Comparison of ENCODE assay signal across 8 cellular contexts in genomic region chrX:155086202-155086840, GRCh38. TPM values are rescaled to one million over a fixed set of nuclear protein-coding genes. Genes with fewer than 3 reads are reported as not detected.
A peak's percentile ranks its signal among the peaks of the same experiment; 100 is the strongest.
DNase-seq lines count a peak whose midpoint lies in the region; ATAC-seq, FAIRE-seq and TF ChIP-seq lines count a peak whose summit lies in the region.

No MANE protein-coding gene starts in this region.

- DNase-seq in GM12892 (ENCODE audit: insufficient read length) (no peak), T-helper 9 cell (peak; percentile 29), dorsolateral prefrontal cortex (no peak), NCI-H1930 (lab: John Stamatoyannopoulos, UW) (no peak)
- DNase-seq in naive thymus-derived CD8-positive, alpha-beta T cell, result peak in 8 of 10 donors; percentile 14 to 67 (median 22)

- H3K27ac Mint-ChIP-seq in naive thymus-derived CD8-positive, alpha-beta T cell, result no peak overlapping the region

- H3K36me3 Mint-ChIP-seq in naive thymus-derived CD8-positive, alpha-beta T cell, result peaks cover 0 to 45% (median 0%) of the 10 kb centered on the region in 3 donors

- intact Hi-C loops in dorsolateral prefrontal cortex (cut with DNase I), result no loop called here

- H3K9me3 Mint-ChIP-seq in naive thymus-derived CD8-positive, alpha-beta T cell, result peaks cover 0 to 1% (median 0%) of the 10 kb centered on the region in 9 donors

- peaks cover 0 to 3% (median 1%) of the 10 kb centered on the region in 4 donors for H3K4me1 Mint-ChIP-seq in naive thymus-derived CD8-positive, alpha-beta T cell

- POLR2A ChIA-PET in naive thymus-derived CD8-positive, alpha-beta T cell (lab: Charles Lee), result no interaction called here

- peak; percentile 9 for FAIRE-seq in GM12892 (lab: Jason Lieb, UNC)

- no peak overlapping the region for H3K27ac ChIP-seq in 22Rv1
- H3K27ac ChIP-seq in dorsolateral prefrontal cortex, result no peak overlapping the region

- no peak overlapping the region for H3K4me3 ChIP-seq in dorsolateral prefrontal cortex

- H3K27me3 ChIP-seq in dorsolateral prefrontal cortex, result peaks cover 0 to 31% (median 0%) of the 10 kb centered on the region in 45 donors

- no peak for TF ChIP-seq POLR2A in GM12892 (IDR thresholded peaks at IDR 0.05; ENCODE audit: low read depth, low read length)

- TF ChIP-seq CTCF in 22Rv1 (IDR thresholded peaks at IDR 0.05) (peak; percentile 71), dorsolateral prefrontal cortex (IDR thresholded peaks at IDR 0.05 in 54 of 56, conservative IDR thresholded peaks at IDR 0.05 in 2 of 56; ENCODE audit: low read depth in 1 of 56, partially characterized antibody in 56 of 56) (peak in 53 of 56 donors; percentile 17 to 54 (median 34))

- H3K4me3 Mint-ChIP-seq in naive thymus-derived CD8-positive, alpha-beta T cell, result no peak overlapping the region

- ATAC-seq in naive thymus-derived CD8-positive, alpha-beta T cell, result peak in 1 of 2 donors; percentile 65
- no peak for ATAC-seq in GM18867 (IDR thresholded peaks at IDR 0.05; ENCODE audit: unreplicated experiment)
- no peak for ATAC-seq in HG02981 (IDR thresholded peaks at IDR 0.05; ENCODE audit: unreplicated experiment)

- no peaks in the 10 kb centered on the region for H3K27me3 Mint-ChIP-seq in naive thymus-derived CD8-positive, alpha-beta T cell

RNA-seq across cellular contexts. Expression of gene BRCC3, which starts 15.0 kb away (rescaled TPM):
- polyA plus RNA-seq in GM12892 (2012; ENCODE audit: missing spikeins), result 26.1 TPM
- 10 to 100 TPM; 11.5 to 27.6 (median 19.0) TPM for total RNA-seq in dorsolateral prefrontal cortex
- total RNA-seq in naive thymus-derived CD8-positive, alpha-beta T cell, result 10 to 100 TPM; 18.3 to 19.5 TPM
- 10 to 100 TPM; 17.0 to 25.7 (median 17.4) TPM for polyA plus RNA-seq in naive thymus-derived CD8-positive, alpha-beta T cell

RNA-seq across cellular contexts. Expression of gene CMC4, which starts 15.4 kb away (rescaled TPM):
- polyA plus RNA-seq in GM12892 (2012; ENCODE audit: missing spikeins), result 14.0 TPM
- total RNA-seq in dorsolateral prefrontal cortex, result 10 to 100 TPM in 2 of 120 experiments, 1 to 10 TPM in 118; 2.1 to 11.2 (median 5.9) TPM
- 1 to 10 TPM; 5.3 to 8.6 TPM for total RNA-seq in naive thymus-derived CD8-positive, alpha-beta T cell
- 10 to 100 TPM; 25.6 to 27.7 (median 26.1) TPM for polyA plus RNA-seq in naive thymus-derived CD8-positive, alpha-beta T cell

RNA-seq across cellular contexts. Expression of gene MTCP1, which starts 15.4 kb away (rescaled TPM):
- 63.9 TPM for polyA plus RNA-seq in GM12892 (2012; ENCODE audit: missing spikeins)
- 10 to 100 TPM in 83 of 120 experiments, 1 to 10 TPM in 37; 2.4 to 21.5 (median 12.1) TPM for total RNA-seq in dorsolateral prefrontal cortex
- 10 to 100 TPM; 17.7 to 23.2 TPM for total RNA-seq in naive thymus-derived CD8-positive, alpha-beta T cell
- polyA plus RNA-seq in naive thymus-derived CD8-positive, alpha-beta T cell, result 10 to 100 TPM; 27.9 to 37.9 (median 29.3) TPM

RNA-seq across cellular contexts. Expression of gene FUNDC2, which starts 59.7 kb away (rescaled TPM):
- polyA plus RNA-seq in GM12892 (2012; ENCODE audit: missing spikeins), result 130 TPM
- total RNA-seq in dorsolateral prefrontal cortex, result 10 to 100 TPM; 44.5 to 95.0 (median 68.8) TPM
- total RNA-seq in naive thymus-derived CD8-positive, alpha-beta T cell, result 10 to 100 TPM; 48.2 to 59.9 TPM
- polyA plus RNA-seq in naive thymus-derived CD8-positive, alpha-beta T cell, result 100 to 1,000 TPM; 161 to 203 (median 178) TPM

Comparison
In these comparisons a context has a peak if more than half of its experiments do, and no peak if none do; other contexts are left out.
1. DNase-seq: peak in T-helper 9 cell (single experiment) and naive thymus-derived CD8-positive, alpha-beta T cell (8 of 10); none in GM12892 (single experiment), dorsolateral prefrontal cortex (0 of 10) and NCI-H1930 (0 of 2).